ENCODE assay signal across 27 cellular contexts in the genomic region with DNA sequence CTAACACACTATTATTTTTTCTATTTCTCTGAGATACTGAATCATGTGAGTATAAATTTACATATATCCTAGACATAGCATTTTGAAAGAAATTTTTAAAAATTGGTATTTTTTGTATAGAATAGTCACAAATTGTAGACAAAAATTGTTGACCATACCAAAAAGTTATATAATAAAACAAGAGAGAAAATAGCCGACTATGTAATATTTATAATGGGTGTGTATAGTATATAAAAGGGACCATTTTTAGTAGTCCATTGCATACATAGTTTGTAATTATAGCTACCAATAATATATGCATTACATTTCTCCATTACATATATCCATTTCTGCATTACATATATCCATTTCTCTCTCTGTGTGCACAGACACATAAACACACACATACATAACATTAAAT.
"Had no signal": no experiment of that assay in that cellular context is flagged by ENCODE, and none has a peak within 500 bp of the region (broad histone marks: within the 10 kb centered on the region; RNA-seq: fewer than 3 reads in every experiment).

No MANE protein-coding gene starts in this region.

- H3K4me1 ChIP-seq: stomach, suprapubic skin, testis, thyroid gland, tibial artery, tibial nerve, transverse colon, upper lobe of left lung, upper lobe of right lung, uterus, vagina had no signal

- H3K9me3 ChIP-seq: suprapubic skin, testis, thoracic aorta, thyroid gland, tibial artery, transverse colon, upper lobe of right lung, uterus, vagina had no signal

- H3K27me3 ChIP-seq: stomach, suprapubic skin, testis, thyroid gland, tibial artery, tibial nerve, transverse colon, upper lobe of left lung, upper lobe of right lung, uterus, vagina had no signal

- DNase-seq: stimulated activated CD4-positive, alpha-beta T cell treated with anti-CD3 and anti-CD28 coated beads, Interleukin-2, amount 100 ng/mL, for 48 hours; stimulated activated CD4-positive, alpha-beta T cell treated with anti-CD3 and anti-CD28 coated beads, Interleukin-4, amount 100 ng/mL, for 1 hour; stimulated activated CD4-positive, alpha-beta T cell treated with anti-CD3 and anti-CD28 coated beads, Interleukin-4, amount 100 ng/mL, for 24 hours; stimulated activated CD4-positive, alpha-beta T cell treated with anti-CD3 and anti-CD28 coated beads, Interleukin-4, amount 100 ng/mL, for 4 hours; stimulated activated CD8-positive, alpha-beta memory T cell treated with anti-CD3 and anti-CD28 coated beads, Interleukin-4, amount 100 ng/mL, for 48 hours; stimulated activated naive B cell treated with anti-CD40 and anti-IgM and Interleukin-4, amounts not matched to agents 10 μg/mL and 1 μg/mL and 100 μg/mL, for 72 hours; stimulated activated naive CD4-positive, alpha-beta T cell; stimulated activated naive CD4-positive, alpha-beta T cell treated with Interleukin-2 at 50 U/mL for 16 hours; stimulated activated naive CD8-positive, alpha-beta T cell treated with anti-CD3 and anti-CD28 coated beads, Interleukin-15, amount 100 ng/mL, for 72 hours; stimulated activated naive CD8-positive, alpha-beta T cell treated with anti-CD3 and anti-CD28 coated beads, Interleukin-15, Interleukin-2, amounts not matched to agents 100 U/mL and 50 U/mL, for 24 hours; stomach; substantia nigra; testis; thyroid gland; tibial artery; transverse colon; trophoblast cell; upper lobe of left lung; upper lobe of right lung; uterus had no signal

- H3K4me3 ChIP-seq: stomach, suprapubic skin, testis, thoracic aorta, thyroid gland, tibial artery, tibial nerve, transverse colon, upper lobe of left lung, upper lobe of right lung, uterus, vagina had no signal

- FAIRE-seq: urothelium cell line had no signal

- ATAC-seq: stimulated activated effector memory CD8-positive, alpha-beta T cell treated with anti-CD3 and anti-CD28 coated beads, Interleukin-12 subunit alpha, Interleukin-12 subunit beta, amount 100 ng/mL, for 72 hours; stimulated activated memory B cell treated with anti-CD40 and anti-IgM and Interleukin-4, amounts not matched to agents 10 μg/mL and 1 μg/mL and 100 μg/mL, for 72 hours; stimulated activated naive B cell treated with anti-CD40 and anti-IgM and Interleukin-4, amounts not matched to agents 10 μg/mL and 1 μg/mL and 100 μg/mL, for 72 hours; stimulated activated naive CD8-positive, alpha-beta T cell treated with anti-CD3 and anti-CD28 coated beads, Interleukin-15, amount 100 ng/mL, for 72 hours; stimulated activated naive CD8-positive, alpha-beta T cell treated with anti-CD3 and anti-CD28 coated beads, Interleukin-15, Interleukin-2, amounts not matched to agents 100 U/mL and 50 U/mL, for 24 hours; upper lobe of right lung had no signal

- H3K36me3 ChIP-seq: stomach, suprapubic skin, thoracic aorta, thyroid gland, tibial artery, tibial nerve, transverse colon, upper lobe of left lung, upper lobe of right lung, uterus, vagina had no signal

- H3K27ac ChIP-seq: stomach, suprapubic skin, testis, thoracic aorta, thyroid gland, tibial artery, tibial nerve, transverse colon, upper lobe of left lung, upper lobe of right lung, uterus, vagina had no signal
